11 cellular contexts compared by ENCODE assay signal in the genomic region with DNA sequence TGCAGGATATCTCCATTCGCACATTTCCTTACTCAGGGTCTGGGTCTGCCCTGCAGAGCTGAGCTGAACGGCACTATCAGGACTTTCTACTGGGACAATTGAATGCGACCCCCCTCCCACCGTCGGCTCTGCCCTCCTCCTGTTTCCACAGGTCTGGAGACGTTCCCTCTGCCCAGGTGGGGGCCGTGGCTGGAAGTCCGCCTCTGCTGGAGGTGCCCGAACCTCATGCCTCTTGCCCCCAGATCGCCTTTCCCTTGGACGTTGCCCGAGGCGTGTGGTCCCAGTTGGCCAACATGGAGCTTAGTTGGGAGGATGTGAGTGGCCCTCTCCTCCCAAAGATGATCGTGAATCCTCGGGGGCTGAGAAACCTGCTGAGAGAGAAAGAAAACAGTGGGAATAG. TPM values are rescaled to one million over a fixed set of nuclear protein-coding genes. Genes with fewer than 3 reads are reported as not detected.
DNase-seq lines count a peak whose midpoint lies in the region; TF ChIP-seq lines count a peak whose summit lies in the region.
"Had no signal": no experiment of that assay in that cellular context is flagged by ENCODE, and none has a peak within 500 bp of the region (broad histone marks: within the 10 kb centered on the region; RNA-seq: fewer than 3 reads in every experiment).

No MANE protein-coding gene starts in this region.

- intact Hi-C loops in dendritic cell treated with granulocyte-macrophage colony-stimulating factor and Interleukin-4, amounts not matched to agents 40 ng/mL and 50 ng/mL, for 4 days (cut with micrococcal nuclease): loop anchor here (5.0 kb wide), 1 partner anchor 69 kb away; no protein-coding TSS in a partner anchor
- intact Hi-C loops in posterior vena cava (cut with DNase I): no loop called here
- intact Hi-C loops in prostate gland (cut with DNase I): no loop called here

- DNase-seq in D341Med (ENCODE audit: low spot score) (peak; percentile 24), posterior vena cava (ENCODE audit: low spot score) (peak; percentile 81), prostate gland (ENCODE audit: low spot score) (no peak), amniotic stem cell (lab: John Stamatoyannopoulos, UW) (no peak), MV-4-11 (lab: John Stamatoyannopoulos, UW) (no peak)
- DNase-seq in Jurkat, Clone E6-1 (ENCODE audit: low read depth, low spot score): no peak
- DNase-seq: NCI-H1436 treated with DMSO at 0.1 percent for 48 hours, PC-9 had no signal

- H3K27ac Mint-ChIP-seq in dendritic cell treated with granulocyte-macrophage colony-stimulating factor and Interleukin-4, amounts not matched to agents 40 ng/mL and 50 ng/mL, for 4 days: peak overlapping the region; percentile 71

- peaks cover 18% of the 10 kb centered on the region for H3K36me3 Mint-ChIP-seq in dendritic cell treated with granulocyte-macrophage colony-stimulating factor and Interleukin-4, amounts not matched to agents 40 ng/mL and 50 ng/mL, for 4 days (ENCODE audit: low read depth)

- H3K4me1 Mint-ChIP-seq in dendritic cell treated with granulocyte-macrophage colony-stimulating factor and Interleukin-4, amounts not matched to agents 40 ng/mL and 50 ng/mL, for 4 days (ENCODE audit: low read depth): peaks cover 56% of the 10 kb centered on the region

- peaks cover 43% of the 10 kb centered on the region for H3K27me3 Mint-ChIP-seq in dendritic cell treated with granulocyte-macrophage colony-stimulating factor and Interleukin-4, amounts not matched to agents 40 ng/mL and 50 ng/mL, for 4 days

- TF ChIP-seq POLR2A in prostate gland (IDR thresholded peaks at IDR 0.05): no peak

- WGBS in prostate gland: 32% methylated on average over 15 of the region's 15 CpGs

- H3K36me3 ChIP-seq in prostate gland: no peaks in the 10 kb centered on the region

- H3K27me3 ChIP-seq in prostate gland (replicated peaks; ENCODE audit: insufficient read depth): no peaks in the 10 kb centered on the region

- H3K4me3 ChIP-seq in Jurkat, Clone E6-1 (ENCODE audit: low read length): peak overlapping the region; percentile 5; the same call in 1 of the 2 replicates
- H3K4me3 ChIP-seq in prostate gland: no peak overlapping the region
- H3K4me3 ChIP-seq: lung, PC-9 had no signal

- peaks cover 17% of the 10 kb centered on the region for H3K9me3 Mint-ChIP-seq in dendritic cell treated with granulocyte-macrophage colony-stimulating factor and Interleukin-4, amounts not matched to agents 40 ng/mL and 50 ng/mL, for 4 days

- peak overlapping the region; percentile 73 for H3K4me3 Mint-ChIP-seq in dendritic cell treated with granulocyte-macrophage colony-stimulating factor and Interleukin-4, amounts not matched to agents 40 ng/mL and 50 ng/mL, for 4 days

- no peak overlapping the region for H3K27ac ChIP-seq in prostate gland
- H3K27ac ChIP-seq: HL-60, PC-9 had no signal

- TF ChIP-seq CTCF in prostate gland (IDR thresholded peaks at IDR 0.05): no peak

- H3K4me1 ChIP-seq in prostate gland (replicated peaks): no peaks in the 10 kb centered on the region

- no peaks in the 10 kb centered on the region for H3K9me3 ChIP-seq in prostate gland

RNA-seq across cellular contexts. Expression of a gene that starts 21.2 kb away (rescaled TPM):
- 62.6 TPM for polyA plus RNA-seq in Jurkat, Clone E6-1 (2012; ENCODE audit: insufficient read depth, insufficient read length)
- total RNA-seq in posterior vena cava (100 to 1,000 TPM; 169 to 192 TPM), prostate gland (100 to 1,000 TPM; 168 to 287 TPM)

RNA-seq across cellular contexts. Expression of a gene that starts 45.1 kb away (rescaled TPM):
- 23.9 TPM for polyA plus RNA-seq in Jurkat, Clone E6-1 (2012; ENCODE audit: insufficient read depth, insufficient read length)
- total RNA-seq in posterior vena cava: 10 to 100 TPM; 33.9 to 40.3 TPM
- total RNA-seq in prostate gland: 10 to 100 TPM; 24.3 to 24.9 TPM

RNA-seq across cellular contexts. Expression of a gene that starts 45.4 kb away (rescaled TPM):
- polyA plus RNA-seq in Jurkat, Clone E6-1 (2012; ENCODE audit: insufficient read depth, insufficient read length): 25.5 TPM
- 10 to 100 TPM; 29.0 to 30.4 TPM for total RNA-seq in posterior vena cava
- 10 to 100 TPM; 31.2 to 33.3 TPM for total RNA-seq in prostate gland

Comparison
In these comparisons a context has a peak if more than half of its experiments do, and no peak if none do; other contexts are left out.
1. DNase-seq: peak in D341Med (single experiment) and posterior vena cava (single experiment); none in Jurkat, Clone E6-1 (single experiment), prostate gland (single experiment), amniotic stem cell (single experiment) and MV-4-11 (single experiment).